18 cellular contexts compared by ENCODE assay signal in the genomic region with DNA sequence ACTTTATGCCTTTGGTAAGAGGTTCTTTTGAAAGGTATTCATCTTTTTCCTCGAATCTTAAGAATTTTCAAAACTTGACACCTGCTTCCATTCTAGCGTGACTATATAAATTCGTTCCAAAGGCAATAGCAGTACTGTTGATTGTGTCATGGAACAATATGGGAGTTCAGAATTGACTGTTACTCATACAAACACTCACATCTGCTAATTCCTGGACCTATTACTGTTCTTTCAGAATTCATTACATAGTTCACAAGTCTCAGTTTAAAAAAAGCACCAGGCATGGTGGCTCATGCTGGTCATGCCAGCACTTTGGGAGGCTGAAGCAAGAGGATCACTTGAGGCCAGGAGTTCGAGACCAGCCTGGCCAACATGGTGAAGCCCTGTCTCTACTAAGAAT.
"Had no signal": no experiment of that assay in that cellular context is flagged by ENCODE, and none has a peak within 500 bp of the region (broad histone marks: within the 10 kb centered on the region; RNA-seq: fewer than 3 reads in every experiment).

No MANE protein-coding gene starts in this region.

- DNase-seq: left colon; left ventricle myocardium superior; mesenchymal stem cell; midbrain; nucleus accumbens; right cardiac atrium; stimulated activated CD4-positive, alpha-beta T cell treated with anti-CD3 and anti-CD28 coated beads, Interleukin-2, amount 100 ng/mL, for 48 hours; stimulated activated CD8-positive, alpha-beta memory T cell treated with anti-CD3 and anti-CD28 coated beads, Interleukin-4, amount 100 ng/mL, for 48 hours; stimulated activated naive CD8-positive, alpha-beta T cell treated with anti-CD3 and anti-CD28 coated beads, Interleukin-15, Interleukin-2, amounts not matched to agents 100 U/mL and 50 U/mL, for 24 hours; thyroid gland had no signal

- H3K27me3 ChIP-seq: hepatocyte, neural progenitor cell, pancreas, suprapubic skin, thyroid gland had no signal

- ATAC-seq: left colon; left ventricle myocardium superior; natural killer cell treated with Interleukin-12 subunit alpha and Interleukin-12 subunit beta and Interleukin-15 and Interleukin-18, amount 100 ng/mL, for 72 hours; right cardiac atrium; stimulated activated effector memory CD8-positive, alpha-beta T cell treated with anti-CD3 and anti-CD28 coated beads, Interleukin-12 subunit alpha, Interleukin-12 subunit beta, amount 100 ng/mL, for 72 hours; stimulated activated naive CD8-positive, alpha-beta T cell treated with anti-CD3 and anti-CD28 coated beads, Interleukin-15, Interleukin-2, amounts not matched to agents 100 U/mL and 50 U/mL, for 24 hours had no signal

- H3K4me3 ChIP-seq: hepatocyte, lung, neural progenitor cell, pancreas, smooth muscle cell, suprapubic skin, thyroid gland had no signal

- H3K36me3 ChIP-seq: neural progenitor cell, pancreas, suprapubic skin, thyroid gland had no signal

- H3K4me1 ChIP-seq: suprapubic skin, thyroid gland had no signal

- H3K27ac ChIP-seq: hepatocyte, neural progenitor cell, pancreas, suprapubic skin, thyroid gland had no signal

- H3K9me3 ChIP-seq: pancreas, suprapubic skin, thyroid gland had no signal
